In genomic region chr14:90658541-90658967, GRCh38 we compare ENCODE assay signal across 10 cellular contexts.
DNase-seq lines count a peak whose midpoint lies in the region; ATAC-seq and TF ChIP-seq lines count a peak whose summit lies in the region.
"Had no signal": no experiment of that assay in that cellular context is flagged by ENCODE, and none has a peak within 500 bp of the region (broad histone marks: within the 10 kb centered on the region; RNA-seq: fewer than 3 reads in every experiment).

No MANE protein-coding gene starts in this region.

- no peaks in the 10 kb centered on the region for H3K27me3 Mint-ChIP-seq in activated CD8-positive, alpha-beta memory T cell treated with anti-CD3 and anti-CD28 coated beads, Interleukin-2, amount 10 ng/mL, durations not matched to agents 7 days and 5 days

- peak overlapping the region; percentile 79 for H3K27ac ChIP-seq in smooth muscle cell (ENCODE audit: low read depth)
- H3K27ac ChIP-seq: coronary artery had no signal

- WGBS in smooth muscle cell (ENCODE audit: low lambda C conversion rate) = 20% methylated on average over 8 of the region's 8 CpGs

- H3K9me3 Mint-ChIP-seq in activated CD8-positive, alpha-beta memory T cell treated with anti-CD3 and anti-CD28 coated beads, Interleukin-2, amount 10 ng/mL, durations not matched to agents 7 days and 5 days (ENCODE audit: low read depth) = no peaks in the 10 kb centered on the region

- no peak overlapping the region for H2AFZ ChIP-seq in smooth muscle cell (ENCODE audit: low read depth)

- CTCF ChIA-PET in activated CD8-positive, alpha-beta memory T cell treated with anti-CD3 and anti-CD28 coated beads, Interleukin-2, amount 10 ng/mL, durations not matched to agents 7 days and 5 days (lab: Charles Lee) = no interaction called here

- no peak overlapping the region for H3K9ac ChIP-seq in smooth muscle cell (ENCODE audit: low read depth)

- in situ Hi-C loops in astrocyte of the spinal cord (cut with HindIII; ENCODE audit: low sequenced_read_pairs) = no loop called here

- H3K4me3 ChIP-seq in astrocyte of the spinal cord (ENCODE audit: low read depth, low read length) (no peak overlapping the region), smooth muscle cell (no peak overlapping the region)
- H3K4me3 ChIP-seq: coronary artery had no signal

- no peaks in the 10 kb centered on the region for H3K27me3 ChIP-seq in smooth muscle cell (ENCODE audit: low read depth)

- H3K79me2 ChIP-seq in smooth muscle cell (ENCODE audit: low read depth) = no peaks in the 10 kb centered on the region

- H3K36me3 Mint-ChIP-seq in activated CD8-positive, alpha-beta memory T cell treated with anti-CD3 and anti-CD28 coated beads, Interleukin-2, amount 10 ng/mL, durations not matched to agents 7 days and 5 days = no peaks in the 10 kb centered on the region

- peak; percentile 68 for ATAC-seq in activated CD8-positive, alpha-beta memory T cell treated with anti-CD3 and anti-CD28 coated beads, Interleukin-2, amount 10 ng/mL, durations not matched to agents 7 days and 5 days
- ATAC-seq in GM18520 (IDR thresholded peaks at IDR 0.05; ENCODE audit: unreplicated experiment) = no peak

- H4K20me1 ChIP-seq in smooth muscle cell (ENCODE audit: low read depth) = no peaks in the 10 kb centered on the region

- no peak for DNase-seq in activated CD8-positive, alpha-beta memory T cell treated with anti-CD3 and anti-CD28 coated beads, Interleukin-2, amount 10 ng/mL, durations not matched to agents 7 days and 5 days
- no peak for DNase-seq in activated CD8-positive, alpha-beta memory T cell treated with anti-CD3 and anti-CD28 coated beads for 24 hours
- DNase-seq in NOMO-1 treated with DMSO at 0.1 percent for 48 hours (lab: John Stamatoyannopoulos, UW; ENCODE audit: unreplicated experiment) (peak; percentile 82), astrocyte of the spinal cord (ENCODE audit: low read depth, low spot score) (peak; percentile 69), smooth muscle cell (lab: John Stamatoyannopoulos, UW; ENCODE audit: unreplicated experiment) (no peak), SW 1271 (lab: John Stamatoyannopoulos, UW) (no peak)
- no peak for DNase-seq in activated CD4-positive, CD25-positive, alpha-beta regulatory T cell (lab: John Stamatoyannopoulos, UW)
- DNase-seq: stimulated activated CD4-positive, alpha-beta T cell treated with anti-CD3 and anti-CD28 coated beads, Interleukin-12 subunit alpha, Interleukin-12 subunit beta, amount 100 ng/mL, for 4 hours had no signal

- no peak overlapping the region for H3K4me3 Mint-ChIP-seq in activated CD8-positive, alpha-beta memory T cell treated with anti-CD3 and anti-CD28 coated beads, Interleukin-2, amount 10 ng/mL, durations not matched to agents 7 days and 5 days

- TF ChIP-seq CTCF in astrocyte of the spinal cord (IDR thresholded peaks at IDR 0.05; ENCODE audit: low read depth, low read length) = no peak
- no peak for TF ChIP-seq CTCF in smooth muscle cell (IDR thresholded peaks at IDR 0.05; ENCODE audit: borderline replicate concordance, insufficient read depth, poor library complexity, severe bottlenecking)

- H3K27ac Mint-ChIP-seq in activated CD8-positive, alpha-beta memory T cell treated with anti-CD3 and anti-CD28 coated beads, Interleukin-2, amount 10 ng/mL, durations not matched to agents 7 days and 5 days = no peak overlapping the region

- H3K4me1 Mint-ChIP-seq in activated CD8-positive, alpha-beta memory T cell treated with anti-CD3 and anti-CD28 coated beads, Interleukin-2, amount 10 ng/mL, durations not matched to agents 7 days and 5 days = peaks cover 9% of the 10 kb centered on the region

- H3F3A ChIP-seq in smooth muscle cell (ENCODE audit: low read depth) = peaks cover 6% of the 10 kb centered on the region

- no peaks in the 10 kb centered on the region for H3K9me3 ChIP-seq in smooth muscle cell (replicated peaks; ENCODE audit: low read depth)

- H3K36me3 ChIP-seq in smooth muscle cell (ENCODE audit: low read depth) = no peaks in the 10 kb centered on the region

- no peaks in the 10 kb centered on the region for H3K4me1 ChIP-seq in smooth muscle cell (ENCODE audit: low read depth)

- H3K4me2 ChIP-seq in smooth muscle cell = peak overlapping the region; percentile 65

Comparison
In these comparisons a context has a peak if more than half of its experiments do, and no peak if none do; other contexts are left out.
1. DNase-seq: peak in NOMO-1 treated with DMSO at 0.1 percent for 48 hours (single experiment) and astrocyte of the spinal cord (single experiment); none in activated CD8-positive, alpha-beta memory T cell treated with anti-CD3 and anti-CD28 coated beads, Interleukin-2, amount 10 ng/mL, durations not matched to agents 7 days and 5 days (single experiment), activated CD8-positive, alpha-beta memory T cell treated with anti-CD3 and anti-CD28 coated beads for 24 hours (single experiment), smooth muscle cell (single experiment), SW 1271 (0 of 2) and activated CD4-positive, CD25-positive, alpha-beta regulatory T cell (0 of 4).